12 cellular contexts compared by ENCODE assay signal in genomic region chr16:15636392-15636873, GRCh38. TPM values are rescaled to one million over a fixed set of nuclear protein-coding genes. Genes with fewer than 3 reads are reported as not detected.
DNase-seq lines count a peak whose midpoint lies in the region; ATAC-seq and TF ChIP-seq lines count a peak whose summit lies in the region.
"Had no signal": no experiment of that assay in that cellular context is flagged by ENCODE, and none has a peak within 500 bp of the region (broad histone marks: within the 10 kb centered on the region; RNA-seq: fewer than 3 reads in every experiment).

No MANE protein-coding gene starts in this region.

- peak in 4 of 5 donors; percentile 29 to 45 (median 31) for DNase-seq in CD4-positive, alpha-beta memory T cell
- DNase-seq in activated B cell treated with CpG ODN at 0.5 μM for 24 hours (no peak), memory B cell (ENCODE audit: low spot score in 2 of 2) (peak in 1 of 2 donors; percentile 56), NCI-H187 (lab: John Stamatoyannopoulos, UW) (no peak), A172 (ENCODE audit: low spot score) (no peak), SW 1271 (lab: John Stamatoyannopoulos, UW) (no peak), occipital lobe (lab: John Stamatoyannopoulos, UW) (no peak)
- DNase-seq: activated CD8-positive, alpha-beta memory T cell treated with anti-CD3 and anti-CD28 coated beads for 24 hours; NCI-H2171 treated with DMSO at 0.1 percent for 48 hours; ovary; PC-3 had no signal

- peaks cover 39 to 84% (median 61%) of the 10 kb centered on the region in 4 donors for H3K4me1 Mint-ChIP-seq in CD4-positive, alpha-beta memory T cell
- H3K4me1 Mint-ChIP-seq in activated B cell treated with CpG ODN at 0.5 μM for 24 hours, result peaks cover 99% of the 10 kb centered on the region
- peaks cover 58% of the 10 kb centered on the region for H3K4me1 Mint-ChIP-seq in memory B cell

- H3K27me3 Mint-ChIP-seq in CD4-positive, alpha-beta memory T cell, result no peaks in the 10 kb centered on the region
- H3K27me3 Mint-ChIP-seq in activated B cell treated with CpG ODN at 0.5 μM for 24 hours, result no peaks in the 10 kb centered on the region
- H3K27me3 Mint-ChIP-seq in memory B cell, result no peaks in the 10 kb centered on the region

- POLR2A ChIA-PET in CD4-positive, alpha-beta memory T cell (lab: Charles Lee; ENCODE audit: partially characterized antibody), result interaction anchor here (1.0 to 2.2 kb wide), 7 partner anchors 12 to 45 kb away, joined by 3 to 11 read pairs (median 4); no protein-coding TSS in a partner anchor
- POLR2A ChIA-PET in activated B cell treated with CpG ODN at 0.5 μM for 24 hours (lab: Charles Lee), result interaction anchor here (0.7 to 9.0 kb wide), 6 partner anchors 7 to 46 kb away, joined by 3 to 115 read pairs (median 3); partner anchors contain the start of genes MARF1 and NDE1

- peaks cover 72 to 78% of the 10 kb centered on the region in 2 donors for H3K36me3 Mint-ChIP-seq in CD4-positive, alpha-beta memory T cell
- H3K36me3 Mint-ChIP-seq in activated B cell treated with CpG ODN at 0.5 μM for 24 hours (ENCODE audit: low read depth) (peaks cover 84% of the 10 kb centered on the region), memory B cell (peaks cover 46% of the 10 kb centered on the region)

- H3K9me3 ChIP-seq in CD4-positive, alpha-beta memory T cell (ENCODE audit: control insufficient read depth in 1 of 2, low read length in 2 of 2), result no peaks in the 10 kb centered on the region
- H3K9me3 ChIP-seq: ovary had no signal

- peaks cover 46% of the 10 kb centered on the region for H3K36me3 ChIP-seq in CD4-positive, alpha-beta memory T cell (ENCODE audit: insufficient read depth, low read length)
- H3K36me3 ChIP-seq: ovary had no signal

- H3K4me3 ChIP-seq in CD4-positive, alpha-beta memory T cell (ENCODE audit: low read length in 2 of 2), result no peak overlapping the region
- H3K4me3 ChIP-seq: ovary had no signal

- peak overlapping the region; percentile 88 to 98 (median 93) for H3K27ac Mint-ChIP-seq in CD4-positive, alpha-beta memory T cell
- H3K27ac Mint-ChIP-seq in activated B cell treated with CpG ODN at 0.5 μM for 24 hours (peak overlapping the region; percentile 88), memory B cell (peak overlapping the region; percentile 100)

- ATAC-seq in GM18909 (IDR thresholded peaks at IDR 0.05; ENCODE audit: poor library complexity, unreplicated experiment) (peak; percentile 48), activated B cell treated with CpG ODN at 0.5 μM for 24 hours (ENCODE audit: low read depth) (peak; percentile 62), memory B cell (ENCODE audit: low read depth) (peak; percentile 82)
- ATAC-seq: PC-3 had no signal

- peaks cover 66% of the 10 kb centered on the region for H3K4me1 ChIP-seq in CD4-positive, alpha-beta memory T cell (ENCODE audit: insufficient read depth, low read length)

- TF ChIP-seq CTCF in activated B cell treated with CpG ODN at 0.5 μM for 24 hours (IDR thresholded peaks at IDR 0.05), result no peak

- intact Hi-C loops in CD4-positive, alpha-beta memory T cell (cut with micrococcal nuclease), result loop anchor here (2.0 kb wide), 1 partner anchor 44 kb away; no protein-coding TSS in a partner anchor
- intact Hi-C loops in activated B cell treated with CpG ODN at 0.5 μM for 24 hours (cut with micrococcal nuclease), result no loop called here

- peaks cover 0 to 2% (median 0%) of the 10 kb centered on the region in 8 donors for H3K9me3 Mint-ChIP-seq in CD4-positive, alpha-beta memory T cell
- H3K9me3 Mint-ChIP-seq in activated B cell treated with CpG ODN at 0.5 μM for 24 hours (peaks cover 6% of the 10 kb centered on the region), memory B cell (no peaks in the 10 kb centered on the region)

- CTCF ChIA-PET in CD4-positive, alpha-beta memory T cell (lab: Charles Lee; ENCODE audit: partially characterized antibody), result interaction anchor here (0.8 to 3.5 kb wide), 4 partner anchors 7 to 69 kb away, joined by 3 to 29 read pairs (median 6); partner anchors contain the start of gene MARF1
- CTCF ChIA-PET in activated B cell treated with CpG ODN at 0.5 μM for 24 hours (lab: Charles Lee), result no interaction called here

- H3K27me3 ChIP-seq in CD4-positive, alpha-beta memory T cell (ENCODE audit: insufficient read depth, low read length), result no peaks in the 10 kb centered on the region
- H3K27me3 ChIP-seq: ovary had no signal

- peak overlapping the region; percentile 42 to 84 (median 76) for H3K4me3 Mint-ChIP-seq in CD4-positive, alpha-beta memory T cell
- H3K4me3 Mint-ChIP-seq in activated B cell treated with CpG ODN at 0.5 μM for 24 hours (peak overlapping the region; percentile 76), memory B cell (peak overlapping the region; percentile 79)

- H3K27ac ChIP-seq in CD4-positive, alpha-beta memory T cell (ENCODE audit: low read depth, low read length), result peak overlapping the region; percentile 39
- H3K27ac ChIP-seq: ovary had no signal

RNA-seq across cellular contexts. Expression of gene MARF1, which starts 6.5 kb away (rescaled TPM):
- 100 to 1,000 TPM; 223 to 235 TPM for total RNA-seq in CD4-positive, alpha-beta memory T cell
- 10 to 100 TPM in 1 of 2 donors, 1 to 10 TPM in 1; 6.8 to 19.7 TPM for polyA plus RNA-seq in CD4-positive, alpha-beta memory T cell
- 160 and 186 TPM in 2 replicates for total RNA-seq in activated B cell treated with CpG ODN at 0.5 μM for 24 hours
- total RNA-seq in A172 (2014; rRNA removed; shearing (Covaris generic)), result 6.4 and 8.9 TPM in 2 replicates
- total RNA-seq in occipital lobe, result 24.0 TPM

RNA-seq across cellular contexts. Expression of gene NDE1, which starts 13.6 kb away (rescaled TPM):
- total RNA-seq in CD4-positive, alpha-beta memory T cell, result 100 to 1,000 TPM; 124 to 128 TPM
- 10 to 100 TPM; 15.3 to 63.9 TPM for polyA plus RNA-seq in CD4-positive, alpha-beta memory T cell
- 140 and 163 TPM in 2 replicates for total RNA-seq in activated B cell treated with CpG ODN at 0.5 μM for 24 hours
- 47.5 and 55.9 TPM in 2 replicates for total RNA-seq in A172 (2014; rRNA removed; shearing (Covaris generic))
- total RNA-seq in occipital lobe, result 4.2 TPM

Comparison
In these comparisons a context has a peak if more than half of its experiments do, and no peak if none do; other contexts are left out.
1. DNase-seq: peak in CD4-positive, alpha-beta memory T cell (4 of 5); none in activated B cell treated with CpG ODN at 0.5 μM for 24 hours (single experiment), NCI-H187 (0 of 2), A172 (single experiment), SW 1271 (0 of 2) and occipital lobe (single experiment).
2. Peak in every context shown above with its lines, with median percentiles within 50 percentile points of each other: H3K27ac Mint-ChIP-seq, H3K4me3 Mint-ChIP-seq and ATAC-seq.